In genomic region chr10:132306951-132307751, GRCh38 we compare ENCODE assay signal across 1 cellular context.
A peak's percentile ranks its signal among the peaks of the same experiment; 100 is the strongest.
TF ChIP-seq lines count a peak whose summit lies in the region.

No MANE protein-coding gene starts in this region.

TF ChIP-seq in HepG2, 621 proteins besides CTCF, POLR2A, EP300 and RAD21 (continued from another document):
- TF ChIP-seq ARID4A (CRISPR knock-in tag; IDR thresholded peaks at IDR 0.05; ENCODE audit: borderline replicate concordance) = peak; percentile 70
- 0 out of 2 replicates have a peak, but pooled peaks have one; percentile 34 for TF ChIP-seq ZNF747 (CRISPR knock-in tag; IDR thresholded peaks at IDR 0.05; ENCODE audit: borderline replicate concordance)
- TF ChIP-seq ZMYM3 (CRISPR knock-in tag; IDR thresholded peaks at IDR 0.05) = no peak
- peak; percentile 89; the same call in 1 of the 2 replicates for TF ChIP-seq MYPOP (CRISPR knock-in tag; IDR thresholded peaks at IDR 0.05)
- TF ChIP-seq ZNF652 (CRISPR knock-in tag; IDR thresholded peaks at IDR 0.05; ENCODE audit: borderline replicate concordance, low read depth) = no peak
- TF ChIP-seq ASH2L (IDR thresholded peaks at IDR 0.05; ENCODE audit: insufficient read length, low read depth, low read length) = peak; percentile 29
- TF ChIP-seq MAX (IDR thresholded peaks at IDR 0.05) = peak; percentile 91
- TF ChIP-seq PBX3 (CRISPR knock-in tag; IDR thresholded peaks at IDR 0.05; ENCODE audit: borderline replicate concordance) = no peak
- TF ChIP-seq FOXK1 (CRISPR knock-in tag; IDR thresholded peaks at IDR 0.05; ENCODE audit: borderline replicate concordance, low read depth) = no peak
- TF ChIP-seq, protein P1, sequence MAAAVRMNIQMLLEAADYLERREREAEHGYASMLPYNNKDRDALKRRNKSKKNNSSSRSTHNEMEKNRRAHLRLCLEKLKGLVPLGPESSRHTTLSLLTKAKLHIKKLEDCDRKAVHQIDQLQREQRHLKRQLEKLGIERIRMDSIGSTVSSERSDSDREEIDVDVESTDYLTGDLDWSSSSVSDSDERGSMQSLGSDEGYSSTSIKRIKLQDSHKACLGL (CRISPR knock-in tag; IDR thresholded peaks at IDR 0.05) = peak; percentile 76; the same call in 1 of the 2 replicates
- peak; percentile 46; the same call in 1 of the 2 replicates for TF ChIP-seq GABPB1 (CRISPR knock-in tag; IDR thresholded peaks at IDR 0.05)
- TF ChIP-seq HNRNPLL (IDR thresholded peaks at IDR 0.05; ENCODE audit: low read depth, low read length, poor library complexity, severe bottlenecking) = peak; percentile 51
- no peak for TF ChIP-seq ZNF550 (CRISPR knock-in tag; IDR thresholded peaks at IDR 0.05; ENCODE audit: borderline replicate concordance)
- no peak for TF ChIP-seq MAZ (IDR thresholded peaks at IDR 0.05; ENCODE audit: borderline replicate concordance, low read depth, low read length)
- TF ChIP-seq MAZ (CRISPR knock-in tag; IDR thresholded peaks at IDR 0.05; ENCODE audit: low read depth) = peak; percentile 64
- peak; percentile 34; the same call in 1 of the 2 replicates for TF ChIP-seq RFX1 (IDR thresholded peaks at IDR 0.05)
